In the genomic region with DNA sequence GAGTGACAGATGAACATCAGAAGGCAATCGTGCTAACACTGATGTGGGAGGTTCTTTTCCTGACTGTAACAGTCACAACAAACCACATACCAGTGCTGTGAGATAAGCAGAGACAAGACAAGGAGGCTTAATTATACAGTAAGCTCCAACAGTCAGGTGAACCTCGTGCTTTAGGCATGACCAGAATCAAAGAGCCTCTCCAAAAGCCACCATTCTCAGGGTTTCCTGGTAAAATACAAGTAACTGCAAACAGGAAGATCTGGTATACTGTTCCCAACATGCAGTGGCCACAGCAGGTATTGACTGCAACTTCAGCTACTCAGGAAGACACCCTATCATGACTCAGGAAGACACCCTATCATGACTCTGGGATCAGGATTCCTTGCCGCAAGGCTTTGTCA, we compare ENCODE assay signal across 1 cellular context.
A peak's percentile ranks its signal among the peaks of the same experiment; 100 is the strongest.
TF ChIP-seq lines count a peak whose summit lies in the region.

No MANE protein-coding gene starts in this region.

TF ChIP-seq in K562, 482 proteins besides CTCF, POLR2A, EP300 and RAD21 (continued from another document and continues in another):
- TF ChIP-seq, protein P1, sequence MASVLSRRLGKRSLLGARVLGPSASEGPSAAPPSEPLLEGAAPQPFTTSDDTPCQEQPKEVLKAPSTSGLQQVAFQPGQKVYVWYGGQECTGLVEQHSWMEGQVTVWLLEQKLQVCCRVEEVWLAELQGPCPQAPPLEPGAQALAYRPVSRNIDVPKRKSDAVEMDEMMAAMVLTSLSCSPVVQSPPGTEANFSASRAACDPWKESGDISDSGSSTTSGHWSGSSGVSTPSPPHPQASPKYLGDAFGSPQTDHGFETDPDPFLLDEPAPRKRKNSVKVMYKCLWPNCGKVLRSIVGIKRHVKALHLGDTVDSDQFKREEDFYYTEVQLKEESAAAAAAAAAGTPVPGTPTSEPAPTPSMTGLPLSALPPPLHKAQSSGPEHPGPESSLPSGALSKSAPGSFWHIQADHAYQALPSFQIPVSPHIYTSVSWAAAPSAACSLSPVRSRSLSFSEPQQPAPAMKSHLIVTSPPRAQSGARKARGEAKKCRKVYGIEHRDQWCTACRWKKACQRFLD (CRISPR knock-in tag; IDR thresholded peaks at IDR 0.05) = peak; percentile 55; the same call in 1 of the 2 replicates
- TF ChIP-seq L3MBTL2 (IDR thresholded peaks at IDR 0.05) (peak; percentile 84), JUND (IDR thresholded peaks at IDR 0.05; ENCODE audit: borderline replicate concordance, low read depth, low read length) (no peak), JUND (tag; IDR thresholded peaks at IDR 0.05; ENCODE audit: borderline replicate concordance, low read depth, low read length) (peak; percentile 78; the same call in 2 of the 3 replicates), NFE2 (IDR thresholded peaks at IDR 0.05; ENCODE audit: low read depth) (peak; percentile 65), ZNF766 (CRISPR knock-in tag; conservative IDR thresholded peaks at IDR 0.05) (peak; percentile 68; the same call in 1 of the 2 replicates), MAFG (tag; conservative IDR thresholded peaks at IDR 0.05) (peak; percentile 55), SAP30 (IDR thresholded peaks at IDR 0.05; ENCODE audit: borderline replicate concordance, insufficient read depth, low read depth, low read length, poor library complexity, severe bottlenecking) (no peak), SREBF1 (IDR thresholded peaks at IDR 0.05; ENCODE audit: borderline replicate concordance, low read depth, low read length) (no peak), DPF2 (IDR thresholded peaks at IDR 0.05) (peak; percentile 49; the same call in 1 of the 2 replicates), SMAD4 (CRISPR knock-in tag; conservative IDR thresholded peaks at IDR 0.05) (peak; percentile 72), C11orf30 (IDR thresholded peaks at IDR 0.05; ENCODE audit: low read depth) (peak; percentile 38; the same call in 1 of the 2 replicates), CBFA2T3 (IDR thresholded peaks at IDR 0.05) (peak; percentile 67), CXXC5 (CRISPR knock-in tag; IDR thresholded peaks at IDR 0.05) (0 out of 2 replicates have a peak, but pooled peaks have one; percentile 28), ARID1B (IDR thresholded peaks at IDR 0.05) (peak; percentile 53; the same call in 1 of the 2 replicates), SMARCE1 (IDR thresholded peaks at IDR 0.05) (peak; percentile 39; the same call in 1 of the 2 replicates), BACH1 (tag; IDR thresholded peaks at IDR 0.05) (0 out of 2 replicates have a peak, but pooled peaks have one; percentile 42), ZNF143 (CRISPR knock-in tag; IDR thresholded peaks at IDR 0.05) (no peak), CREM (IDR thresholded peaks at IDR 0.05; ENCODE audit: low read depth) (peak; percentile 33; the same call in 1 of the 2 replicates), NCOA2 (IDR thresholded peaks at IDR 0.05; ENCODE audit: partially characterized antibody in 2 of 2) (no peak), STAG1 (CRISPR knock-in tag; IDR thresholded peaks at IDR 0.05; ENCODE audit: borderline replicate concordance) (no peak), DACH1 (IDR thresholded peaks at IDR 0.05; ENCODE audit: partially characterized antibody) (no peak), ZNF589 (CRISPR knock-in tag; IDR thresholded peaks at IDR 0.05; ENCODE audit: low read depth) (0 out of 2 replicates have a peak, but pooled peaks have one; percentile 62), NCOR1 (IDR thresholded peaks at IDR 0.05) (peak; percentile 44; the same call in 1 of the 2 replicates), TEAD2 (tag; IDR thresholded peaks at IDR 0.05) (0 out of 2 replicates have a peak, but pooled peaks have one; percentile 11), MYBL2 (IDR thresholded peaks at IDR 0.05; ENCODE audit: low read depth) (no peak), MYBL2 (CRISPR knock-in tag; IDR thresholded peaks at IDR 0.05; ENCODE audit: borderline replicate concordance) (no peak)
- TF ChIP-seq, protein P2, sequence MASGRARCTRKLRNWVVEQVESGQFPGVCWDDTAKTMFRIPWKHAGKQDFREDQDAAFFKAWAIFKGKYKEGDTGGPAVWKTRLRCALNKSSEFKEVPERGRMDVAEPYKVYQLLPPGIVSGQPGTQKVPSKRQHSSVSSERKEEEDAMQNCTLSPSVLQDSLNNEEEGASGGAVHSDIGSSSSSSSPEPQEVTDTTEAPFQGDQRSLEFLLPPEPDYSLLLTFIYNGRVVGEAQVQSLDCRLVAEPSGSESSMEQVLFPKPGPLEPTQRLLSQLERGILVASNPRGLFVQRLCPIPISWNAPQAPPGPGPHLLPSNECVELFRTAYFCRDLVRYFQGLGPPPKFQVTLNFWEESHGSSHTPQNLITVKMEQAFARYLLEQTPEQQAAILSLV (tag; IDR thresholded peaks at IDR 0.05) = no peak
- TF ChIP-seq, protein P3, sequence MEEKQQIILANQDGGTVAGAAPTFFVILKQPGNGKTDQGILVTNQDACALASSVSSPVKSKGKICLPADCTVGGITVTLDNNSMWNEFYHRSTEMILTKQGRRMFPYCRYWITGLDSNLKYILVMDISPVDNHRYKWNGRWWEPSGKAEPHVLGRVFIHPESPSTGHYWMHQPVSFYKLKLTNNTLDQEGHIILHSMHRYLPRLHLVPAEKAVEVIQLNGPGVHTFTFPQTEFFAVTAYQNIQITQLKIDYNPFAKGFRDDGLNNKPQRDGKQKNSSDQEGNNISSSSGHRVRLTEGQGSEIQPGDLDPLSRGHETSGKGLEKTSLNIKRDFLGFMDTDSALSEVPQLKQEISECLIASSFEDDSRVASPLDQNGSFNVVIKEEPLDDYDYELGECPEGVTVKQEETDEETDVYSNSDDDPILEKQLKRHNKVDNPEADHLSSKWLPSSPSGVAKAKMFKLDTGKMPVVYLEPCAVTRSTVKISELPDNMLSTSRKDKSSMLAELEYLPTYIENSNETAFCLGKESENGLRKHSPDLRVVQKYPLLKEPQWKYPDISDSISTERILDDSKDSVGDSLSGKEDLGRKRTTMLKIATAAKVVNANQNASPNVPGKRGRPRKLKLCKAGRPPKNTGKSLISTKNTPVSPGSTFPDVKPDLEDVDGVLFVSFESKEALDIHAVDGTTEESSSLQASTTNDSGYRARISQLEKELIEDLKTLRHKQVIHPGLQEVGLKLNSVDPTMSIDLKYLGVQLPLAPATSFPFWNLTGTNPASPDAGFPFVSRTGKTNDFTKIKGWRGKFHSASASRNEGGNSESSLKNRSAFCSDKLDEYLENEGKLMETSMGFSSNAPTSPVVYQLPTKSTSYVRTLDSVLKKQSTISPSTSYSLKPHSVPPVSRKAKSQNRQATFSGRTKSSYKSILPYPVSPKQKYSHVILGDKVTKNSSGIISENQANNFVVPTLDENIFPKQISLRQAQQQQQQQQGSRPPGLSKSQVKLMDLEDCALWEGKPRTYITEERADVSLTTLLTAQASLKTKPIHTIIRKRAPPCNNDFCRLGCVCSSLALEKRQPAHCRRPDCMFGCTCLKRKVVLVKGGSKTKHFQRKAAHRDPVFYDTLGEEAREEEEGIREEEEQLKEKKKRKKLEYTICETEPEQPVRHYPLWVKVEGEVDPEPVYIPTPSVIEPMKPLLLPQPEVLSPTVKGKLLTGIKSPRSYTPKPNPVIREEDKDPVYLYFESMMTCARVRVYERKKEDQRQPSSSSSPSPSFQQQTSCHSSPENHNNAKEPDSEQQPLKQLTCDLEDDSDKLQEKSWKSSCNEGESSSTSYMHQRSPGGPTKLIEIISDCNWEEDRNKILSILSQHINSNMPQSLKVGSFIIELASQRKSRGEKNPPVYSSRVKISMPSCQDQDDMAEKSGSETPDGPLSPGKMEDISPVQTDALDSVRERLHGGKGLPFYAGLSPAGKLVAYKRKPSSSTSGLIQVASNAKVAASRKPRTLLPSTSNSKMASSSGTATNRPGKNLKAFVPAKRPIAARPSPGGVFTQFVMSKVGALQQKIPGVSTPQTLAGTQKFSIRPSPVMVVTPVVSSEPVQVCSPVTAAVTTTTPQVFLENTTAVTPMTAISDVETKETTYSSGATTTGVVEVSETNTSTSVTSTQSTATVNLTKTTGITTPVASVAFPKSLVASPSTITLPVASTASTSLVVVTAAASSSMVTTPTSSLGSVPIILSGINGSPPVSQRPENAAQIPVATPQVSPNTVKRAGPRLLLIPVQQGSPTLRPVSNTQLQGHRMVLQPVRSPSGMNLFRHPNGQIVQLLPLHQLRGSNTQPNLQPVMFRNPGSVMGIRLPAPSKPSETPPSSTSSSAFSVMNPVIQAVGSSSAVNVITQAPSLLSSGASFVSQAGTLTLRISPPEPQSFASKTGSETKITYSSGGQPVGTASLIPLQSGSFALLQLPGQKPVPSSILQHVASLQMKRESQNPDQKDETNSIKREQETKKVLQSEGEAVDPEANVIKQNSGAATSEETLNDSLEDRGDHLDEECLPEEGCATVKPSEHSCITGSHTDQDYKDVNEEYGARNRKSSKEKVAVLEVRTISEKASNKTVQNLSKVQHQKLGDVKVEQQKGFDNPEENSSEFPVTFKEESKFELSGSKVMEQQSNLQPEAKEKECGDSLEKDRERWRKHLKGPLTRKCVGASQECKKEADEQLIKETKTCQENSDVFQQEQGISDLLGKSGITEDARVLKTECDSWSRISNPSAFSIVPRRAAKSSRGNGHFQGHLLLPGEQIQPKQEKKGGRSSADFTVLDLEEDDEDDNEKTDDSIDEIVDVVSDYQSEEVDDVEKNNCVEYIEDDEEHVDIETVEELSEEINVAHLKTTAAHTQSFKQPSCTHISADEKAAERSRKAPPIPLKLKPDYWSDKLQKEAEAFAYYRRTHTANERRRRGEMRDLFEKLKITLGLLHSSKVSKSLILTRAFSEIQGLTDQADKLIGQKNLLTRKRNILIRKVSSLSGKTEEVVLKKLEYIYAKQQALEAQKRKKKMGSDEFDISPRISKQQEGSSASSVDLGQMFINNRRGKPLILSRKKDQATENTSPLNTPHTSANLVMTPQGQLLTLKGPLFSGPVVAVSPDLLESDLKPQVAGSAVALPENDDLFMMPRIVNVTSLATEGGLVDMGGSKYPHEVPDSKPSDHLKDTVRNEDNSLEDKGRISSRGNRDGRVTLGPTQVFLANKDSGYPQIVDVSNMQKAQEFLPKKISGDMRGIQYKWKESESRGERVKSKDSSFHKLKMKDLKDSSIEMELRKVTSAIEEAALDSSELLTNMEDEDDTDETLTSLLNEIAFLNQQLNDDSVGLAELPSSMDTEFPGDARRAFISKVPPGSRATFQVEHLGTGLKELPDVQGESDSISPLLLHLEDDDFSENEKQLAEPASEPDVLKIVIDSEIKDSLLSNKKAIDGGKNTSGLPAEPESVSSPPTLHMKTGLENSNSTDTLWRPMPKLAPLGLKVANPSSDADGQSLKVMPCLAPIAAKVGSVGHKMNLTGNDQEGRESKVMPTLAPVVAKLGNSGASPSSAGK (IDR thresholded peaks at IDR 0.05) = peak; percentile 73
- TF ChIP-seq, protein P4, sequence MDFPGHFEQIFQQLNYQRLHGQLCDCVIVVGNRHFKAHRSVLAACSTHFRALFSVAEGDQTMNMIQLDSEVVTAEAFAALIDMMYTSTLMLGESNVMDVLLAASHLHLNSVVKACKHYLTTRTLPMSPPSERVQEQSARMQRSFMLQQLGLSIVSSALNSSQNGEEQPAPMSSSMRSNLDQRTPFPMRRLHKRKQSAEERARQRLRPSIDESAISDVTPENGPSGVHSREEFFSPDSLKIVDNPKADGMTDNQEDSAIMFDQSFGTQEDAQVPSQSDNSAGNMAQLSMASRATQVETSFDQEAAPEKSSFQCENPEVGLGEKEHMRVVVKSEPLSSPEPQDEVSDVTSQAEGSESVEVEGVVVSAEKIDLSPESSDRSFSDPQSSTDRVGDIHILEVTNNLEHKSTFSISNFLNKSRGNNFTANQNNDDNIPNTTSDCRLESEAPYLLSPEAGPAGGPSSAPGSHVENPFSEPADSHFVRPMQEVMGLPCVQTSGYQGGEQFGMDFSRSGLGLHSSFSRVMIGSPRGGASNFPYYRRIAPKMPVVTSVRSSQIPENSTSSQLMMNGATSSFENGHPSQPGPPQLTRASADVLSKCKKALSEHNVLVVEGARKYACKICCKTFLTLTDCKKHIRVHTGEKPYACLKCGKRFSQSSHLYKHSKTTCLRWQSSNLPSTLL (IDR thresholded peaks at IDR 0.05) = no peak
- TF ChIP-seq, protein P5, sequence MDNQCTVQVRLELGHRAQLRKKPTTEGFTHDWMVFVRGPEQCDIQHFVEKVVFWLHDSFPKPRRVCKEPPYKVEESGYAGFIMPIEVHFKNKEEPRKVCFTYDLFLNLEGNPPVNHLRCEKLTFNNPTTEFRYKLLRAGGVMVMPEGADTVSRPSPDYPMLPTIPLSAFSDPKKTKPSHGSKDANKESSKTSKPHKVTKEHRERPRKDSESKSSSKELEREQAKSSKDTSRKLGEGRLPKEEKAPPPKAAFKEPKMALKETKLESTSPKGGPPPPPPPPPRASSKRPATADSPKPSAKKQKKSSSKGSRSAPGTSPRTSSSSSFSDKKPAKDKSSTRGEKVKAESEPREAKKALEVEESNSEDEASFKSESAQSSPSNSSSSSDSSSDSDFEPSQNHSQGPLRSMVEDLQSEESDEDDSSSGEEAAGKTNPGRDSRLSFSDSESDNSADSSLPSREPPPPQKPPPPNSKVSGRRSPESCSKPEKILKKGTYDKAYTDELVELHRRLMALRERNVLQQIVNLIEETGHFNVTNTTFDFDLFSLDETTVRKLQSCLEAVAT (IDR thresholded peaks at IDR 0.05) = peak in 1 of 2 experiments; percentile 9; a peak in 1 of 4 replicates
- TF ChIP-seq, protein P6, sequence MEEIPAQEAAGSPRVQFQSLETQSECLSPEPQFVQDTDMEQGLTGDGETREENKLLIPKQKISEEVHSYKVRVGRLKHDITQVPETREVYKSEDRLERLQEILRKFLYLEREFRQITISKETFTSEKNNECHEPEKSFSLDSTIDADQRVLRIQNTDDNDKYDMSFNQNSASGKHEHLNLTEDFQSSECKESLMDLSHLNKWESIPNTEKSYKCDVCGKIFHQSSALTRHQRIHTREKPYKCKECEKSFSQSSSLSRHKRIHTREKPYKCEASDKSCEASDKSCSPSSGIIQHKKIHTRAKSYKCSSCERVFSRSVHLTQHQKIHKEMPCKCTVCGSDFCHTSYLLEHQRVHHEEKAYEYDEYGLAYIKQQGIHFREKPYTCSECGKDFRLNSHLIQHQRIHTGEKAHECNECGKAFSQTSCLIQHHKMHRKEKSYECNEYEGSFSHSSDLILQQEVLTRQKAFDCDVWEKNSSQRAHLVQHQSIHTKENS (CRISPR knock-in tag; IDR thresholded peaks at IDR 0.05) = no peak
- TF ChIP-seq, protein P7, sequence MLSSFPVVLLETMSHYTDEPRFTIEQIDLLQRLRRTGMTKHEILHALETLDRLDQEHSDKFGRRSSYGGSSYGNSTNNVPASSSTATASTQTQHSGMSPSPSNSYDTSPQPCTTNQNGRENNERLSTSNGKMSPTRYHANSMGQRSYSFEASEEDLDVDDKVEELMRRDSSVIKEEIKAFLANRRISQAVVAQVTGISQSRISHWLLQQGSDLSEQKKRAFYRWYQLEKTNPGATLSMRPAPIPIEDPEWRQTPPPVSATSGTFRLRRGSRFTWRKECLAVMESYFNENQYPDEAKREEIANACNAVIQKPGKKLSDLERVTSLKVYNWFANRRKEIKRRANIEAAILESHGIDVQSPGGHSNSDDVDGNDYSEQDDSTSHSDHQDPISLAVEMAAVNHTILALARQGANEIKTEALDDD (IDR thresholded peaks at IDR 0.05) = 0 out of 2 replicates have a peak, but pooled peaks have one; percentile 43
- TF ChIP-seq, protein P8, sequence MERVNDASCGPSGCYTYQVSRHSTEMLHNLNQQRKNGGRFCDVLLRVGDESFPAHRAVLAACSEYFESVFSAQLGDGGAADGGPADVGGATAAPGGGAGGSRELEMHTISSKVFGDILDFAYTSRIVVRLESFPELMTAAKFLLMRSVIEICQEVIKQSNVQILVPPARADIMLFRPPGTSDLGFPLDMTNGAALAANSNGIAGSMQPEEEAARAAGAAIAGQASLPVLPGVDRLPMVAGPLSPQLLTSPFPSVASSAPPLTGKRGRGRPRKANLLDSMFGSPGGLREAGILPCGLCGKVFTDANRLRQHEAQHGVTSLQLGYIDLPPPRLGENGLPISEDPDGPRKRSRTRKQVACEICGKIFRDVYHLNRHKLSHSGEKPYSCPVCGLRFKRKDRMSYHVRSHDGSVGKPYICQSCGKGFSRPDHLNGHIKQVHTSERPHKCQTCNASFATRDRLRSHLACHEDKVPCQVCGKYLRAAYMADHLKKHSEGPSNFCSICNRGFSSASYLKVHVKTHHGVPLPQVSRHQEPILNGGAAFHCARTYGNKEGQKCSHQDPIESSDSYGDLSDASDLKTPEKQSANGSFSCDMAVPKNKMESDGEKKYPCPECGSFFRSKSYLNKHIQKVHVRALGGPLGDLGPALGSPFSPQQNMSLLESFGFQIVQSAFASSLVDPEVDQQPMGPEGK (CRISPR knock-in tag; IDR thresholded peaks at IDR 0.05; ENCODE audit: borderline replicate concordance) = no peak
